ENCODE assay signal across 20 cellular contexts in genomic region chr11:120317689-120318195, GRCh38. TPM values are rescaled to one million over a fixed set of nuclear protein-coding genes. Genes with fewer than 3 reads are reported as not detected.
DNase-seq lines count a peak whose midpoint lies in the region; ATAC-seq, FAIRE-seq and TF ChIP-seq lines count a peak whose summit lies in the region.
"Had no signal": no experiment of that assay in that cellular context is flagged by ENCODE, and none has a peak within 500 bp of the region (broad histone marks: within the 10 kb centered on the region; RNA-seq: fewer than 3 reads in every experiment).

No MANE protein-coding gene starts in this region.

- no TSS peak for BruUV-seq in MCF 10A (replicated peaks; lab: Mats Ljungman, UMichigan)

- no peak for TF ChIP-seq RAD21 in H1 (IDR thresholded peaks at IDR 0.05 in 1 of 2, conservative IDR thresholded peaks at IDR 0.05 in 1 of 2; ENCODE audit: low read depth in 2 of 2, low read length in 2 of 2)

- H3K27ac Mint-ChIP-seq in MCF 10A (ENCODE audit: low read depth, unreplicated experiment) (no peak overlapping the region), type B pancreatic cell (peak overlapping the region; percentile 96)
- H3K27ac Mint-ChIP-seq in activated naive CD8-positive, alpha-beta T cell treated with anti-CD3 and anti-CD28 coated beads, Interleukin-2, amount 50 U/mL, for 24 hours: no peak overlapping the region
- H3K27ac Mint-ChIP-seq: activated CD4-positive, alpha-beta T cell treated with anti-CD3 and anti-CD28 coated beads, Interleukin-2, amount 10 ng/mL, durations not matched to agents 7 days and 5 days had no signal

- DNase-seq in breast epithelium (ENCODE audit: low spot score in 2 of 2) (no peak), MCF 10A (ENCODE audit: unreplicated experiment) (no peak), H1 (ENCODE audit: low read depth in 1 of 2, low spot score in 2 of 2) (no peak), type B pancreatic cell (ENCODE audit: extremely low spot score, unreplicated experiment) (no peak), NCI-H82 treated with DMSO at 0.1 percent for 48 hours (lab: John Stamatoyannopoulos, UW; ENCODE audit: unreplicated experiment) (no peak)
- no peak for DNase-seq in activated naive CD8-positive, alpha-beta T cell treated with anti-CD3 and anti-CD28 coated beads, Interleukin-2, amount 50 U/mL, for 24 hours
- DNase-seq: 8988T; activated CD4-positive, alpha-beta T cell treated with anti-CD3 and anti-CD28 coated beads, Interleukin-2, amount 10 ng/mL, durations not matched to agents 7 days and 5 days; Caco-2; hippocampal formation; KG1; NCI-H187 treated with DMSO at 0.1 percent for 48 hours; NCI-H345; NK-92 treated with Interleukin-12 subunit alpha and Interleukin-12 subunit beta, amount 100 ng/mL, for 24 hours; stimulated activated CD4-positive, alpha-beta T cell treated with anti-CD3 and anti-CD28 coated beads, Interleukin-12 subunit alpha, Interleukin-12 subunit beta, amount 100 ng/mL, for 4 hours; stimulated activated CD8-positive, alpha-beta memory T cell treated with anti-CD3 and anti-CD28 coated beads, Interleukin-4, amount 100 ng/mL, for 48 hours; SW 1271 had no signal

- peak overlapping the region; percentile 57; the same call in 1 of the 2 replicates for H2BK5ac ChIP-seq in H1 (ENCODE audit: low read depth, low read length)

- H3K79me2 ChIP-seq in H1 (ENCODE audit: control insufficient read depth in 1 of 2, insufficient read depth in 2 of 2, low read length in 2 of 2): no peaks in the 10 kb centered on the region
- no peaks in the 10 kb centered on the region for H3K79me2 ChIP-seq in parathyroid adenoma

- POLR2A ChIA-PET in MCF 10A (lab: Yijun Ruan, JAX): interaction anchor here (0.5 to 1.4 kb wide), 5 partner anchors 11 to 123 kb away, joined by 3 read pairs; no protein-coding TSS in a partner anchor
- POLR2A ChIA-PET in H1 (lab: Charles Lee; ENCODE audit: partially characterized antibody): no interaction called here

- no peak overlapping the region for H4K8ac ChIP-seq in H1 (ENCODE audit: extremely low read depth, insufficient read depth, low read length)

- H3K79me1 ChIP-seq in H1 (ENCODE audit: low read depth, low read length): no peaks in the 10 kb centered on the region

- H2BK20ac ChIP-seq in H1 (ENCODE audit: low read length): peak overlapping the region; percentile 66; the same call in 1 of the 2 replicates

- TF ChIP-seq CTCF in breast epithelium (IDR thresholded peaks at IDR 0.05) (no peak), MCF 10A (IDR thresholded peaks at IDR 0.05; ENCODE audit: unreplicated experiment) (no peak), H1 (IDR thresholded peaks at IDR 0.05; ENCODE audit: control extremely low read depth in 1 of 3, insufficient read depth in 1 of 3, low read depth in 1 of 3, low read length in 3 of 3) (no peak), parathyroid adenoma (IDR thresholded peaks at IDR 0.05) (no peak), type B pancreatic cell (conservative IDR thresholded peaks at IDR 0.05) (no peak)

- H3K9me3 Mint-ChIP-seq in MCF 10A (ENCODE audit: unreplicated experiment) (no peaks in the 10 kb centered on the region), type B pancreatic cell (no peaks in the 10 kb centered on the region)
- no peaks in the 10 kb centered on the region for H3K9me3 Mint-ChIP-seq in activated naive CD8-positive, alpha-beta T cell treated with anti-CD3 and anti-CD28 coated beads, Interleukin-2, amount 50 U/mL, for 24 hours
- H3K9me3 Mint-ChIP-seq: activated CD4-positive, alpha-beta T cell treated with anti-CD3 and anti-CD28 coated beads, Interleukin-2, amount 10 ng/mL, durations not matched to agents 7 days and 5 days had no signal

- no peaks in the 10 kb centered on the region for H4K20me1 ChIP-seq in H1 (replicated peaks in 1 of 2; ENCODE audit: control insufficient read depth in 1 of 2, insufficient read depth in 2 of 2, low read length in 2 of 2)

- ATAC-seq in activated naive CD8-positive, alpha-beta T cell treated with anti-CD3 and anti-CD28 coated beads, Interleukin-2, amount 50 U/mL, for 24 hours: no peak
- no peak for ATAC-seq in HG02885 (IDR thresholded peaks at IDR 0.05; ENCODE audit: poor library complexity, unreplicated experiment)

- TF ChIP-seq EP300 in H1 (IDR thresholded peaks at IDR 0.05; ENCODE audit: borderline replicate concordance in 1 of 2, low read depth in 2 of 2, low read length in 2 of 2): no peak

- H2BK15ac ChIP-seq in H1 (ENCODE audit: low read length): no peak overlapping the region

- no peaks in the 10 kb centered on the region for H3K23me2 ChIP-seq in H1 (ENCODE audit: low read depth, low read length)

- CTCF ChIA-PET in MCF 10A (lab: Yijun Ruan, JAX) (interaction anchor here (0.7 to 2.0 kb wide), 7 partner anchors 11 to 877 kb away, joined by 3 to 8 read pairs (median 4); no protein-coding TSS in a partner anchor), H1 (lab: Charles Lee; ENCODE audit: partially characterized antibody) (interaction anchor here (0.8 to 10.4 kb wide), 9 partner anchors 9 to 88 kb away, joined by 3 to 89 read pairs (median 5); no protein-coding TSS in a partner anchor)

- H3K56ac ChIP-seq in H1 (replicated peaks; ENCODE audit: insufficient read length, low read depth, low read length): no peak overlapping the region

- H3K9me3 ChIP-seq in breast epithelium (no peaks in the 10 kb centered on the region), H1 (ENCODE audit: insufficient read depth in 2 of 2, low read depth in 1 of 2, low read length in 1 of 2) (no peaks in the 10 kb centered on the region), parathyroid adenoma (ENCODE audit: control insufficient read depth, low read length) (no peaks in the 10 kb centered on the region)
- H3K9me3 ChIP-seq: Caco-2 had no signal

- H3K4me1 Mint-ChIP-seq in MCF 10A (ENCODE audit: insufficient read depth, unreplicated experiment) (peaks cover 24% of the 10 kb centered on the region), type B pancreatic cell (ENCODE audit: unreplicated experiment) (peaks cover 14% of the 10 kb centered on the region)
- H3K4me1 Mint-ChIP-seq in activated naive CD8-positive, alpha-beta T cell treated with anti-CD3 and anti-CD28 coated beads, Interleukin-2, amount 50 U/mL, for 24 hours: no peaks in the 10 kb centered on the region
- H3K4me1 Mint-ChIP-seq: activated CD4-positive, alpha-beta T cell treated with anti-CD3 and anti-CD28 coated beads, Interleukin-2, amount 10 ng/mL, durations not matched to agents 7 days and 5 days had no signal

- WGBS in H1 (ENCODE audit: extremely low coverage in 1 of 2, insufficient coverage in 1 of 2, insufficient read length in 1 of 2, insufficient replicate concordance in 2 of 2, low coverage in 1 of 2, low lambda C conversion rate in 2 of 2, missing lambda C conversion rate in 1 of 2), 2 experiments: 87% methylated on average over 7 of the region's 7 CpGs; no CpG with 5 or more reads in 1 of the 2 experiments

- H3K4me3 ChIP-seq in breast epithelium (peak overlapping the region in 1 of 3 donors; percentile 46), H1 (ENCODE audit: extremely low read depth in 1 of 4, insufficient read depth in 2 of 4, low read depth in 3 of 4, low read length in 4 of 4) (no peak overlapping the region), parathyroid adenoma (ENCODE audit: low read depth, low read length) (no peak overlapping the region)

- TF ChIP-seq POLR2A in breast epithelium (IDR thresholded peaks at IDR 0.05) (no peak), H1 (IDR thresholded peaks at IDR 0.05; ENCODE audit: control extremely low read depth in 1 of 2, low read depth in 2 of 2, low read length in 2 of 2) (no peak)

- H2AFZ ChIP-seq in H1 (ENCODE audit: low read length) (0 out of 2 replicates have a peak overlapping the region, but pooled peaks have one; percentile 59), parathyroid adenoma (no peak overlapping the region)

- H3K4me2 ChIP-seq in H1 (ENCODE audit: insufficient read depth in 1 of 2, low read depth in 2 of 2, low read length in 2 of 2) (peak overlapping the region in 1 of 2 experiments; percentile 64; a peak in 1 of 4 replicates), parathyroid adenoma (ENCODE audit: low read length) (no peak overlapping the region)

- H3K4me1 ChIP-seq in breast epithelium (peaks cover 5 to 8% of the 10 kb centered on the region in 2 donors), H1 (replicated peaks in 1 of 4; ENCODE audit: control insufficient read depth in 3 of 4, insufficient read depth in 4 of 4, low read length in 3 of 4) (peaks cover 0 to 7% (median 6%) of the 10 kb centered on the region in 4 experiments), parathyroid adenoma (peaks cover 10% of the 10 kb centered on the region)

- H3K9ac ChIP-seq in H1 (replicated peaks in 1 of 4; ENCODE audit: extremely low read depth in 1 of 4, low read depth in 3 of 4, low read length in 3 of 4) (no peak overlapping the region), parathyroid adenoma (no peak overlapping the region)

- intact Hi-C loops in breast epithelium (cut with DNase I; ENCODE audit: low total_unique reads) (no loop called here), MCF 10A (cut with micrococcal nuclease) (no loop called here)

- no peak overlapping the region for H4K5ac ChIP-seq in H1 (ENCODE audit: insufficient read length, low read depth, low read length)

- H4K91ac ChIP-seq in H1 (replicated peaks; ENCODE audit: insufficient read length, low read length): no peak overlapping the region

- H3K14ac ChIP-seq in H1 (ENCODE audit: insufficient read length): no peak overlapping the region

- H3K27ac ChIP-seq in breast epithelium (peak overlapping the region; percentile 88 to 90), H1 (ENCODE audit: low read depth, low read length) (no peak overlapping the region), parathyroid adenoma (peak overlapping the region; percentile 25)

- H2BK12ac ChIP-seq in H1 (ENCODE audit: low read depth, low read length): no peak overlapping the region

- no peak overlapping the region for H2AK5ac ChIP-seq in H1 (ENCODE audit: low read depth, low read length)

- peak overlapping the region; percentile 39; the same call in 1 of the 2 replicates for H3K18ac ChIP-seq in H1 (ENCODE audit: extremely low read depth, low read length)

- no peak overlapping the region for H3K4ac ChIP-seq in H1 (replicated peaks; ENCODE audit: insufficient read length, low read depth, low read length)

- no peak overlapping the region for H2BK120ac ChIP-seq in H1 (replicated peaks; ENCODE audit: low read depth, low read length)

- no peaks in the 10 kb centered on the region for H3K36me3 ChIP-seq in breast epithelium
- H3K36me3 ChIP-seq in H1 (ENCODE audit: control insufficient read depth in 2 of 4, insufficient read depth in 4 of 4, low read length in 3 of 4): no peaks in the 10 kb centered on the region
- H3K36me3 ChIP-seq in parathyroid adenoma (ENCODE audit: control insufficient read depth, insufficient read depth, low read length): no peaks in the 10 kb centered on the region

- H3K4me3 Mint-ChIP-seq in MCF 10A (ENCODE audit: unreplicated experiment): no peak overlapping the region
- no peak overlapping the region for H3K4me3 Mint-ChIP-seq in type B pancreatic cell
- H3K4me3 Mint-ChIP-seq in activated naive CD8-positive, alpha-beta T cell treated with anti-CD3 and anti-CD28 coated beads, Interleukin-2, amount 50 U/mL, for 24 hours: no peak overlapping the region
- H3K4me3 Mint-ChIP-seq: activated CD4-positive, alpha-beta T cell treated with anti-CD3 and anti-CD28 coated beads, Interleukin-2, amount 10 ng/mL, durations not matched to agents 7 days and 5 days had no signal

- H3K27me3 Mint-ChIP-seq in MCF 10A (ENCODE audit: insufficient read depth, unreplicated experiment) (no peaks in the 10 kb centered on the region), type B pancreatic cell (peaks cover 3% of the 10 kb centered on the region)
- peaks cover 38% of the 10 kb centered on the region for H3K27me3 Mint-ChIP-seq in activated naive CD8-positive, alpha-beta T cell treated with anti-CD3 and anti-CD28 coated beads, Interleukin-2, amount 50 U/mL, for 24 hours

- FAIRE-seq in H1 (lab: Jason Lieb, UNC): no peak
- FAIRE-seq: islet of Langerhans had no signal

- H3K27me3 ChIP-seq in breast epithelium (no peaks in the 10 kb centered on the region), H1 (replicated peaks in 1 of 4; ENCODE audit: control insufficient read depth in 3 of 4, extremely low read depth in 1 of 4, insufficient read depth in 3 of 4, low read length in 3 of 4) (no peaks in the 10 kb centered on the region), parathyroid adenoma (ENCODE audit: control insufficient read depth, insufficient read depth, low read length) (no peaks in the 10 kb centered on the region)

- no peaks in the 10 kb centered on the region for H3K36me3 Mint-ChIP-seq in MCF 10A (ENCODE audit: insufficient read depth, unreplicated experiment)
- H3K36me3 Mint-ChIP-seq in type B pancreatic cell: no peaks in the 10 kb centered on the region
- no peaks in the 10 kb centered on the region for H3K36me3 Mint-ChIP-seq in activated naive CD8-positive, alpha-beta T cell treated with anti-CD3 and anti-CD28 coated beads, Interleukin-2, amount 50 U/mL, for 24 hours (ENCODE audit: low read depth)

- H3K23ac ChIP-seq in H1 (ENCODE audit: insufficient read length): no peak overlapping the region

RNA-seq across cellular contexts. Expression of gene TLCD5, which starts 7.4 kb away (rescaled TPM):
- 1 to 10 TPM; 2.9 to 8.2 (median 6.9) TPM for total RNA-seq in breast epithelium
- 9.6 and 13.0 TPM in 2 replicates for total RNA-seq in MCF 10A (2022)
- total RNA-seq in H1 (2021; fragmentation: NEBNext Ultra II Directional; extraction: Animal tissue kit (Norgen Biotek cat#: 25700)): 9.5 TPM in 2 replicates
- polyA plus RNA-seq in H1 (2011; rRNA removed): 7.7 and 10.1 TPM in 2 replicates
- polyA plus RNA-seq in H1 (2011; cell fraction: cytosol; rRNA removed): 8.8 TPM
- polyA plus RNA-seq in H1 (2011; cell fraction: nucleus; rRNA removed): 7.6 TPM
- 5.7 to 7.8 TPM (median 7.3 TPM) in 4 replicates for polyA plus RNA-seq in H1 (2012, experiment 1 of 2)
- polyA plus RNA-seq in H1 (2012, experiment 2 of 2): 2.2 TPM
- 7.3 TPM for polyA plus RNA-seq in H1 (2013, experiment 1 of 2)
- 7.9 TPM for polyA plus RNA-seq in H1 (2013, experiment 2 of 2)
- polyA minus RNA-seq in H1 (2011; rRNA and poly(A)+ RNA removed): 13.6 and 15.0 TPM in 2 replicates
- 4.2 TPM for polyA minus RNA-seq in H1 (2011; cell fraction: cytosol; rRNA and poly(A)+ RNA removed)
- polyA minus RNA-seq in H1 (2011; cell fraction: nucleus; rRNA and poly(A)+ RNA removed): 9.3 TPM
- total RNA-seq in type B pancreatic cell (ENCODE audit: low replicate concordance): 3.3 and 11.6 TPM in 2 replicates

RNA-seq across cellular contexts. Expression of gene ARHGEF12, which starts 18.5 kb away (rescaled TPM):
- total RNA-seq in breast epithelium (100 to 1,000 TPM in 2 of 3 donors, 10 to 100 TPM in 1; 83.4 to 192 (median 145) TPM), MCF 10A (2022) (61.2 and 62.8 TPM in 2 replicates), type B pancreatic cell (ENCODE audit: low replicate concordance) (73.8 and 85.7 TPM in 2 replicates)
- 31.2 and 33.7 TPM in 2 replicates for total RNA-seq in H1 (2021; fragmentation: NEBNext Ultra II Directional; extraction: Animal tissue kit (Norgen Biotek cat#: 25700))
- 3.7 and 5.1 TPM in 2 replicates for polyA plus RNA-seq in H1 (2011; rRNA removed)
- 7.2 TPM for polyA plus RNA-seq in H1 (2011; cell fraction: cytosol; rRNA removed)
- 7.9 TPM for polyA plus RNA-seq in H1 (2011; cell fraction: nucleus; rRNA removed)
- 9.8 to 15.0 TPM (median 12.8 TPM) in 4 replicates for polyA plus RNA-seq in H1 (2012, experiment 1 of 2)
- polyA plus RNA-seq in H1 (2012, experiment 2 of 2): 0.60 TPM
- polyA plus RNA-seq in H1 (2013, experiment 1 of 2): 10.5 TPM
- polyA plus RNA-seq in H1 (2013, experiment 2 of 2): 10.2 TPM
- polyA minus RNA-seq in H1 (2011; rRNA and poly(A)+ RNA removed): 32.5 and 43.1 TPM in 2 replicates
- 21.2 TPM for polyA minus RNA-seq in H1 (2011; cell fraction: cytosol; rRNA and poly(A)+ RNA removed)
- 57.4 TPM for polyA minus RNA-seq in H1 (2011; cell fraction: nucleus; rRNA and poly(A)+ RNA removed)
